ENCODE assay signal across 27 cellular contexts in genomic region chr5:72622152-72622760, GRCh38.
"Had no signal": no experiment of that assay in that cellular context is flagged by ENCODE, and none has a peak within 500 bp of the region (broad histone marks: within the 10 kb centered on the region; RNA-seq: fewer than 3 reads in every experiment).

No MANE protein-coding gene starts in this region.

- H3K27me3 ChIP-seq: esophagus squamous epithelium, gastroesophageal sphincter, sigmoid colon, stomach, tibial artery, upper lobe of right lung had no signal

- H3K9me3 ChIP-seq: esophagus squamous epithelium, gastroesophageal sphincter, sigmoid colon, stomach, tibial artery, upper lobe of right lung had no signal

- H3K27ac ChIP-seq: epithelial cell of prostate, esophagus squamous epithelium, gastroesophageal sphincter, sigmoid colon, stomach, tibial artery, upper lobe of right lung had no signal

- DNase-seq: activated CD4-positive, alpha-beta memory T cell treated with anti-CD3 and anti-CD28 coated beads for 36 hours; activated CD4-positive, alpha-beta T cell treated with anti-CD3 and anti-CD28 coated beads, Interleukin-2, amount 10 ng/mL, durations not matched to agents 24 days and 14 days; activated CD4-positive, CD25-positive, alpha-beta regulatory T cell treated with anti-CD3 and anti-CD28 coated beads, Interleukin-2, amount 50 U/mL, for 72 hours; activated CD8-positive, alpha-beta memory T cell treated with anti-CD3 and anti-CD28 coated beads, Interleukin-2, amount 50 U/mL, for 4 hours; activated gamma-delta T cell; activated naive CD4-positive, alpha-beta T cell treated with anti-CD3 and anti-CD28 coated beads, Interleukin-2, amount 10 ng/mL, durations not matched to agents 7 days and 5 days; activated naive CD8-positive, alpha-beta T cell treated with anti-CD3 and anti-CD28 coated beads, Interleukin-2, amount 10 ng/mL, durations not matched to agents 7 days and 5 days; activated T-cell treated with anti-CD3 and anti-CD28 coated beads, Interleukin-2, amount 50 U/mL, for 24 hours; amniotic stem cell; effector CD8-positive, alpha-beta T cell; esophagus squamous epithelium; head of caudate nucleus; hippocampal formation; left cardiac atrium; mammary epithelial cell; naive thymus-derived CD8-positive, alpha-beta T cell; sigmoid colon; stimulated activated CD4-positive, alpha-beta T cell treated with anti-CD3 and anti-CD28 coated beads, Interleukin-15, amount 100 ng/mL, for 24 hours; stimulated activated CD4-positive, alpha-beta T cell treated with anti-CD3 and anti-CD28 coated beads, Interleukin-2, amount 100 ng/mL, for 24 hours; stimulated activated naive B cell treated with anti-CD40 and anti-IgM and Interleukin-4, amounts not matched to agents 10 μg/mL and 1 μg/mL and 100 μg/mL, for 72 hours; stomach; T-helper 17 cell; T1000; tibial artery; upper lobe of right lung had no signal

- ATAC-seq: gastroesophageal sphincter; left cardiac atrium; naive thymus-derived CD8-positive, alpha-beta T cell; stimulated activated naive B cell treated with anti-CD40 and anti-IgM and Interleukin-4, amounts not matched to agents 10 μg/mL and 1 μg/mL and 100 μg/mL, for 72 hours; T-helper 17 cell; upper lobe of right lung had no signal

- H3K36me3 ChIP-seq: esophagus squamous epithelium, gastroesophageal sphincter, sigmoid colon, stomach, tibial artery, upper lobe of right lung had no signal

- H3K4me3 ChIP-seq: esophagus squamous epithelium, gastroesophageal sphincter, sigmoid colon, stomach, tibial artery, upper lobe of right lung had no signal
